13 cellular contexts compared by ENCODE assay signal in genomic region chr1:179816196-179816960, GRCh38.
A peak's percentile ranks its signal among the peaks of the same experiment; 100 is the strongest.
DNase-seq lines count a peak whose midpoint lies in the region; ATAC-seq and TF ChIP-seq lines count a peak whose summit lies in the region.
"Had no signal": no experiment of that assay in that cellular context is flagged by ENCODE, and none has a peak within 500 bp of the region (broad histone marks: within the 10 kb centered on the region; RNA-seq: fewer than 3 reads in every experiment).

No MANE protein-coding gene starts in this region.

- H3K79me2 ChIP-seq in smooth muscle cell (ENCODE audit: low read depth) = no peaks in the 10 kb centered on the region

- H3K9me3 Mint-ChIP-seq in endothelial cell (ENCODE audit: unreplicated experiment) = no peaks in the 10 kb centered on the region
- H3K9me3 Mint-ChIP-seq in neural crest cell = no peaks in the 10 kb centered on the region
- H3K9me3 Mint-ChIP-seq: activated T-cell treated with anti-CD3 and anti-CD28 coated beads, Interleukin-2, amount 50 U/mL, for 72 hours had no signal

- no peak for ATAC-seq in HG03159 (IDR thresholded peaks at IDR 0.05; ENCODE audit: unreplicated experiment)
- ATAC-seq: activated T-cell treated with anti-CD3 and anti-CD28 coated beads, Interleukin-2, amount 50 U/mL, for 72 hours had no signal

- TF ChIP-seq EP300 in Ishikawa (IDR thresholded peaks at IDR 0.05; ENCODE audit: borderline replicate concordance) = no peak

- no peaks in the 10 kb centered on the region for H3K36me3 ChIP-seq in smooth muscle cell (ENCODE audit: low read depth)
- H3K36me3 ChIP-seq: transverse colon had no signal

- TF ChIP-seq CTCF in endothelial cell (IDR thresholded peaks at IDR 0.05; ENCODE audit: unreplicated experiment) (no peak), neural crest cell (conservative IDR thresholded peaks at IDR 0.05) (no peak), smooth muscle cell (IDR thresholded peaks at IDR 0.05; ENCODE audit: borderline replicate concordance, insufficient read depth, poor library complexity, severe bottlenecking) (no peak)

- no peaks in the 10 kb centered on the region for H3F3A ChIP-seq in smooth muscle cell (ENCODE audit: low read depth)

- TF ChIP-seq RAD21 in Ishikawa (IDR thresholded peaks at IDR 0.05; ENCODE audit: low read depth) = no peak

- peak overlapping the region; percentile 2 for H3K27ac Mint-ChIP-seq in endothelial cell (ENCODE audit: unreplicated experiment)
- H3K27ac Mint-ChIP-seq in neural crest cell (ENCODE audit: unreplicated experiment) = no peak overlapping the region
- H3K27ac Mint-ChIP-seq: activated T-cell treated with anti-CD3 and anti-CD28 coated beads, Interleukin-2, amount 50 U/mL, for 72 hours had no signal

- DNase-seq in NCI-H1092 treated with DMSO at 0.1 percent for 48 hours (lab: John Stamatoyannopoulos, UW) = peak; percentile 33
- no peak for DNase-seq in NCI-H1092 (lab: John Stamatoyannopoulos, UW)
- no peak for DNase-seq in endothelial cell (ENCODE audit: low spot score)
- no peak for DNase-seq in neural crest cell (ENCODE audit: low read depth, low spot score)
- no peak for DNase-seq in NCI-H2227 (lab: John Stamatoyannopoulos, UW; ENCODE audit: unreplicated experiment)
- DNase-seq in smooth muscle cell (lab: John Stamatoyannopoulos, UW; ENCODE audit: unreplicated experiment) = no peak
- DNase-seq: activated T-cell treated with anti-CD3 and anti-CD28 coated beads, Interleukin-2, amount 50 U/mL, for 72 hours; stimulated activated CD4-positive, alpha-beta T cell treated with anti-CD3 and anti-CD28 coated beads, Interleukin-4, amount 100 ng/mL, for 1 hour; transverse colon had no signal

- H3K4me1 ChIP-seq in smooth muscle cell (ENCODE audit: low read depth) = peaks cover 3% of the 10 kb centered on the region

- WGBS in smooth muscle cell (ENCODE audit: low lambda C conversion rate) = 85% methylated on average over 17 of the region's 17 CpGs

- peak overlapping the region; percentile 94 for H3K4me3 Mint-ChIP-seq in endothelial cell (ENCODE audit: unreplicated experiment)
- peak overlapping the region; percentile 88 for H3K4me3 Mint-ChIP-seq in neural crest cell

- H3K27me3 ChIP-seq in smooth muscle cell (ENCODE audit: low read depth) = peaks cover 22% of the 10 kb centered on the region
- H3K27me3 ChIP-seq: transverse colon had no signal

- no peak overlapping the region for H2AFZ ChIP-seq in smooth muscle cell (ENCODE audit: low read depth)

- H3K36me3 Mint-ChIP-seq in endothelial cell (ENCODE audit: low read depth, unreplicated experiment) = no peaks in the 10 kb centered on the region
- no peaks in the 10 kb centered on the region for H3K36me3 Mint-ChIP-seq in neural crest cell (ENCODE audit: low read depth)

- no peak overlapping the region for H3K4me2 ChIP-seq in smooth muscle cell

- H3K4me3 ChIP-seq in smooth muscle cell = no peak overlapping the region
- H3K4me3 ChIP-seq: lung had no signal

- H4K20me1 ChIP-seq in smooth muscle cell (ENCODE audit: low read depth) = no peaks in the 10 kb centered on the region

- H3K9ac ChIP-seq in smooth muscle cell (ENCODE audit: low read depth) = no peak overlapping the region

- no peaks in the 10 kb centered on the region for H3K9me3 ChIP-seq in smooth muscle cell (replicated peaks; ENCODE audit: low read depth)
- H3K9me3 ChIP-seq: transverse colon had no signal

- H3K27ac ChIP-seq in smooth muscle cell (ENCODE audit: low read depth) = no peak overlapping the region
- H3K27ac ChIP-seq: epithelial cell of prostate had no signal

- H3K4me1 Mint-ChIP-seq in endothelial cell (ENCODE audit: unreplicated experiment) (peaks cover 18% of the 10 kb centered on the region), neural crest cell (peaks cover 30% of the 10 kb centered on the region)

- H3K27me3 Mint-ChIP-seq in endothelial cell (ENCODE audit: unreplicated experiment) = peaks cover 29% of the 10 kb centered on the region
- peaks cover 40% of the 10 kb centered on the region for H3K27me3 Mint-ChIP-seq in neural crest cell (ENCODE audit: low read depth)

TF ChIP-seq in Ishikawa, 13 proteins besides CTCF, POLR2A, EP300 and RAD21:
- TF ChIP-seq EGR1 (IDR thresholded peaks at IDR 0.05) (no peak), TEAD4 (IDR thresholded peaks at IDR 0.05) (peak; percentile 49), NFIC (IDR thresholded peaks at IDR 0.05) (peak; percentile 44)
